1 cellular context compared by ENCODE assay signal in genomic region chr12:49018282-49019119, GRCh38.
TF ChIP-seq lines count a peak whose summit lies in the region.

Gene PRKAG1 (minus strand): TSS chr12:49018776. CDS start chr12:49018740, 36 bp downstream.

TF ChIP-seq in GM12878, 131 proteins besides CTCF, POLR2A, EP300 and RAD21 (continued from another document):
- TF ChIP-seq SUPT20H (IDR thresholded peaks at IDR 0.05; ENCODE audit: borderline replicate concordance, control insufficient read depth, low read depth, low read length): no peak
- peak; percentile 90 for TF ChIP-seq POU2F2 (IDR thresholded peaks at IDR 0.05; ENCODE audit: borderline replicate concordance, low read depth, low read length)
- TF ChIP-seq SIN3A (IDR thresholded peaks at IDR 0.05; ENCODE audit: low read depth, low read length): peak; percentile 52; the same call in 1 of the 2 replicates
- TF ChIP-seq ETV6 (conservative IDR thresholded peaks at IDR 0.05 in 1 of 2, IDR thresholded peaks at IDR 0.05 in 1 of 2; ENCODE audit: borderline replicate concordance in 1 of 2, low read depth in 1 of 2): peak in 1 of 2 experiments; percentile 80; a peak in 2 of 4 replicates
- peak; percentile 89 for TF ChIP-seq ELK1 (IDR thresholded peaks at IDR 0.05; ENCODE audit: low read depth, low read length)
- TF ChIP-seq ZNF592 (IDR thresholded peaks at IDR 0.05): no peak
- peak; percentile 93 for TF ChIP-seq TAF1 (IDR thresholded peaks at IDR 0.05; ENCODE audit: borderline replicate concordance, low read depth, low read length)
- no peak; the same call in 1 of the 2 replicates for TF ChIP-seq RCOR1 (conservative IDR thresholded peaks at IDR 0.05; ENCODE audit: low read depth, low read length)
- TF ChIP-seq IKZF2 (IDR thresholded peaks at IDR 0.05): peak; percentile 65 to 69
- TF ChIP-seq, protein P1, sequence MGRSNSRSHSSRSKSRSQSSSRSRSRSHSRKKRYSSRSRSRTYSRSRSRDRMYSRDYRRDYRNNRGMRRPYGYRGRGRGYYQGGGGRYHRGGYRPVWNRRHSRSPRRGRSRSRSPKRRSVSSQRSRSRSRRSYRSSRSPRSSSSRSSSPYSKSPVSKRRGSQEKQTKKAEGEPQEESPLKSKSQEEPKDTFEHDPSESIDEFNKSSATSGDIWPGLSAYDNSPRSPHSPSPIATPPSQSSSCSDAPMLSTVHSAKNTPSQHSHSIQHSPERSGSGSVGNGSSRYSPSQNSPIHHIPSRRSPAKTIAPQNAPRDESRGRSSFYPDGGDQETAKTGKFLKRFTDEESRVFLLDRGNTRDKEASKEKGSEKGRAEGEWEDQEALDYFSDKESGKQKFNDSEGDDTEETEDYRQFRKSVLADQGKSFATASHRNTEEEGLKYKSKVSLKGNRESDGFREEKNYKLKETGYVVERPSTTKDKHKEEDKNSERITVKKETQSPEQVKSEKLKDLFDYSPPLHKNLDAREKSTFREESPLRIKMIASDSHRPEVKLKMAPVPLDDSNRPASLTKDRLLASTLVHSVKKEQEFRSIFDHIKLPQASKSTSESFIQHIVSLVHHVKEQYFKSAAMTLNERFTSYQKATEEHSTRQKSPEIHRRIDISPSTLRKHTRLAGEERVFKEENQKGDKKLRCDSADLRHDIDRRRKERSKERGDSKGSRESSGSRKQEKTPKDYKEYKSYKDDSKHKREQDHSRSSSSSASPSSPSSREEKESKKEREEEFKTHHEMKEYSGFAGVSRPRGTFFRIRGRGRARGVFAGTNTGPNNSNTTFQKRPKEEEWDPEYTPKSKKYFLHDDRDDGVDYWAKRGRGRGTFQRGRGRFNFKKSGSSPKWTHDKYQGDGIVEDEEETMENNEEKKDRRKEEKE (IDR thresholded peaks at IDR 0.05): no peak
- TF ChIP-seq GABPA (IDR thresholded peaks at IDR 0.05; ENCODE audit: low read depth): peak; percentile 95
- TF ChIP-seq BMI1 (IDR thresholded peaks at IDR 0.05; ENCODE audit: borderline replicate concordance): 0 out of 2 replicates have a peak, but pooled peaks have one; percentile 13
- 0 out of 2 replicates have a peak, but pooled peaks have one; percentile 47 for TF ChIP-seq RFX5 (IDR thresholded peaks at IDR 0.05; ENCODE audit: low read depth, low read length)
- TF ChIP-seq ATF7 (IDR thresholded peaks at IDR 0.05; ENCODE audit: low read depth): peak; percentile 50; the same call in 1 of the 2 replicates
- no peak for TF ChIP-seq PAX5 (IDR thresholded peaks at IDR 0.05; ENCODE audit: borderline replicate concordance, low read depth, low read length)
- TF ChIP-seq NFIC (IDR thresholded peaks at IDR 0.05; ENCODE audit: low read depth, low read length): peak; percentile 55; the same call in 1 of the 2 replicates
- no peak; the same call in 1 of the 2 replicates for TF ChIP-seq MAX (IDR thresholded peaks at IDR 0.05; ENCODE audit: low read depth, low read length)
- no peak for TF ChIP-seq STAT1 (conservative IDR thresholded peaks at IDR 0.05)
- peak; percentile 52; the same call in 1 of the 2 replicates for TF ChIP-seq EED (IDR thresholded peaks at IDR 0.05; ENCODE audit: low read depth)
- TF ChIP-seq, protein P2, sequence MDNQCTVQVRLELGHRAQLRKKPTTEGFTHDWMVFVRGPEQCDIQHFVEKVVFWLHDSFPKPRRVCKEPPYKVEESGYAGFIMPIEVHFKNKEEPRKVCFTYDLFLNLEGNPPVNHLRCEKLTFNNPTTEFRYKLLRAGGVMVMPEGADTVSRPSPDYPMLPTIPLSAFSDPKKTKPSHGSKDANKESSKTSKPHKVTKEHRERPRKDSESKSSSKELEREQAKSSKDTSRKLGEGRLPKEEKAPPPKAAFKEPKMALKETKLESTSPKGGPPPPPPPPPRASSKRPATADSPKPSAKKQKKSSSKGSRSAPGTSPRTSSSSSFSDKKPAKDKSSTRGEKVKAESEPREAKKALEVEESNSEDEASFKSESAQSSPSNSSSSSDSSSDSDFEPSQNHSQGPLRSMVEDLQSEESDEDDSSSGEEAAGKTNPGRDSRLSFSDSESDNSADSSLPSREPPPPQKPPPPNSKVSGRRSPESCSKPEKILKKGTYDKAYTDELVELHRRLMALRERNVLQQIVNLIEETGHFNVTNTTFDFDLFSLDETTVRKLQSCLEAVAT (IDR thresholded peaks at IDR 0.05): peak; percentile 59; the same call in 1 of the 2 replicates
- peak; percentile 90 for TF ChIP-seq PML (IDR thresholded peaks at IDR 0.05; ENCODE audit: low read length)
- no peak for TF ChIP-seq EZH2 (IDR thresholded peaks at IDR 0.05; ENCODE audit: borderline replicate concordance, control insufficient read depth, low read depth, low read length)
- no peak for TF ChIP-seq BCL11A (IDR thresholded peaks at IDR 0.05; ENCODE audit: low read depth, low read length)
- no peak for TF ChIP-seq NR2C2 (IDR thresholded peaks at IDR 0.05; ENCODE audit: borderline replicate concordance, control insufficient read depth, insufficient read length, low read depth)
- 0 out of 2 replicates have a peak, but pooled peaks have one; percentile 47 for TF ChIP-seq CHD2 (IDR thresholded peaks at IDR 0.05; ENCODE audit: borderline replicate concordance, low read depth, low read length)
- TF ChIP-seq NKRF (conservative IDR thresholded peaks at IDR 0.05): peak; percentile 61
